ENCODE assay signal across 28 cellular contexts in the genomic region with DNA sequence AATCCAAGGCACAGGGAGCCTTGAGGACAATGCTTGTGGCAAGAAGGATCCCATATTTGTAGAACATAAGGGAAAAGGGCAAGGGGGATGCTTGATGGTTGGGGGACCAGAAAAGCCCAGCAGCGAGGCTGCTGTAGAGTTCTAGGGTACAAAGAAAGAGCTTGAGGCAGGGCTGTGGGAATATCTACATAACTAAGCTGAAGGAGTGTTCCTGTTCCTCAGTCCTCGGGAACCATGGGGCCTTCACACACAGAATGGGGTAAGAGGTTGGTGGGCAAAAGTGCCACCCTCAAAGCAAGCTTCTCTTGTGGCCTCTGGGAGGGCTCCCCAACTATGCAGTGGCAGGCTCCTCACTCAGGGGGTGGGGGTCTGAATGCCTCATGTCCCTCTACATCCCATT.
"Had no signal": no experiment of that assay in that cellular context is flagged by ENCODE, and none has a peak within 500 bp of the region (broad histone marks: within the 10 kb centered on the region; RNA-seq: fewer than 3 reads in every experiment).

No MANE protein-coding gene starts in this region.

- H3K27me3 ChIP-seq: colonic mucosa, heart right ventricle, upper lobe of right lung, uterus had no signal

- H3K27me3 Mint-ChIP-seq: stimulated activated naive B cell treated with anti-CD40 and anti-IgM and Interleukin-4, amounts not matched to agents 10 μg/mL and 1 μg/mL and 100 μg/mL, for 72 hours had no signal

- H2AFZ ChIP-seq: parathyroid adenoma had no signal

- H3K36me3 ChIP-seq: colonic mucosa, esophagus squamous epithelium, heart right ventricle, right lobe of liver, suprapubic skin, transverse colon, upper lobe of right lung, uterus had no signal

- H3K9me3 ChIP-seq: colonic mucosa, esophagus squamous epithelium, mucosa of descending colon, right lobe of liver, suprapubic skin, transverse colon, upper lobe of right lung, uterus had no signal

- H3K27ac ChIP-seq: colonic mucosa, esophagus squamous epithelium, heart right ventricle, parathyroid adenoma, right lobe of liver, suprapubic skin, transverse colon, upper lobe of right lung, uterus had no signal

- H3K4me3 Mint-ChIP-seq: effector memory CD8-positive, alpha-beta T cell; memory B cell; naive B cell; natural killer cell treated with Interleukin-12 subunit alpha and Interleukin-12 subunit beta and Interleukin-15 and Interleukin-18, amount 100 ng/mL, for 72 hours; neural crest cell; stimulated activated naive B cell treated with anti-CD40 and anti-IgM and Interleukin-4, amounts not matched to agents 10 μg/mL and 1 μg/mL and 100 μg/mL, for 72 hours; stimulated activated naive CD8-positive, alpha-beta T cell treated with anti-CD3 and anti-CD28 coated beads, Interleukin-15, Interleukin-2, amounts not matched to agents 100 ng/mL and 50 ng/mL, for 24 hours had no signal

- H3K4me1 ChIP-seq: colonic mucosa, parathyroid adenoma, right lobe of liver, uterus had no signal

- H3K27ac Mint-ChIP-seq: effector memory CD8-positive, alpha-beta T cell; memory B cell; natural killer cell treated with Interleukin-12 subunit alpha and Interleukin-12 subunit beta and Interleukin-15 and Interleukin-18, amount 100 ng/mL, for 72 hours; progenitor cell of endocrine pancreas; stimulated activated naive B cell treated with anti-CD40 and anti-IgM and Interleukin-4, amounts not matched to agents 10 μg/mL and 1 μg/mL and 100 μg/mL, for 72 hours; stimulated activated naive CD8-positive, alpha-beta T cell treated with anti-CD3 and anti-CD28 coated beads, Interleukin-15, Interleukin-2, amounts not matched to agents 100 ng/mL and 50 ng/mL, for 24 hours had no signal

- H3K9me3 Mint-ChIP-seq: effector memory CD8-positive, alpha-beta T cell; natural killer cell treated with Interleukin-12 subunit alpha and Interleukin-12 subunit beta and Interleukin-15 and Interleukin-18, amount 100 ng/mL, for 72 hours; stimulated activated naive CD8-positive, alpha-beta T cell treated with anti-CD3 and anti-CD28 coated beads, Interleukin-15, Interleukin-2, amounts not matched to agents 100 ng/mL and 50 ng/mL, for 24 hours had no signal

- H3K9ac ChIP-seq: parathyroid adenoma had no signal

- H3K79me2 ChIP-seq: parathyroid adenoma had no signal

- H3K4me3 ChIP-seq: colonic mucosa, esophagus squamous epithelium, heart right ventricle, lung, mucosa of descending colon, right lobe of liver, suprapubic skin, transverse colon, upper lobe of right lung, uterus had no signal

- H3K4me1 Mint-ChIP-seq: memory B cell had no signal

- DNase-seq: colonic mucosa; effector memory CD8-positive, alpha-beta T cell; erythroblast; esophagus squamous epithelium; foreskin melanocyte; glutamatergic neuron; heart right ventricle; hippocampal formation; mucosa of descending colon; naive B cell; right lobe of liver; small intestine; stimulated activated CD4-positive, alpha-beta T cell treated with anti-CD3 and anti-CD28 coated beads, Interleukin-15, amount 100 ng/mL, for 24 hours; stimulated activated CD4-positive, alpha-beta T cell treated with anti-CD3 and anti-CD28 coated beads, Interleukin-2, amount 100 ng/mL, for 48 hours; stimulated activated naive B cell treated with anti-CD40 and anti-IgM and Interleukin-4, amounts not matched to agents 10 μg/mL and 1 μg/mL and 100 μg/mL, for 72 hours; transverse colon; upper lobe of right lung; uterus had no signal

- H3K36me3 Mint-ChIP-seq: memory B cell; natural killer cell treated with Interleukin-12 subunit alpha and Interleukin-12 subunit beta and Interleukin-15 and Interleukin-18, amount 100 ng/mL, for 72 hours; stimulated activated naive B cell treated with anti-CD40 and anti-IgM and Interleukin-4, amounts not matched to agents 10 μg/mL and 1 μg/mL and 100 μg/mL, for 72 hours had no signal

- FAIRE-seq: endometrium, keratinocyte, small intestine had no signal
